ENCODE assay signal across 19 cellular contexts in the genomic region with DNA sequence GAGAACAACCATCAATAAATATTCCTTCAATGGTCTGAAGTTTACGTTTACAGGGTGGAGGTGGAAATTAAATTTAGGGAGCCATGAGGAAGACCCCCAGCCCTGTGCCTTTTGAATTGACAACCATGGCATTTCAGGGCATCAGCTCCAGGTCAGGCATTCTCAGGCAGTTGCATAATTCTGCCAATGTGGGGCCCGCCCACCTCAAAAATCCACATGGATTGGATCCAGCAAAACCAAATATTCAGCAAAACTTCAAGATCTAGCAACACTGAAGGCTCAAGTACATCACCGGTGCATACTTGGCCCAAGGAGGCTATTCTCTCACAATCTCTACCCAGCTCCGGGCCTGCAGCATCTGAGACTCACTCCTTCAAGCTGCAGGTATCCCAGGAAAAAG. TPM values are rescaled to one million over a fixed set of nuclear protein-coding genes. Genes with fewer than 3 reads are reported as not detected.
DNase-seq lines count a peak whose midpoint lies in the region; ATAC-seq, FAIRE-seq and TF ChIP-seq lines count a peak whose summit lies in the region.
"Had no signal": no experiment of that assay in that cellular context is flagged by ENCODE, and none has a peak within 500 bp of the region (broad histone marks: within the 10 kb centered on the region; RNA-seq: fewer than 3 reads in every experiment).

No MANE protein-coding gene starts in this region.

- H2AFZ ChIP-seq in GM23248 = no peak overlapping the region

- peak; percentile 51 for DNase-seq in AG20443 (ENCODE audit: low spot score)
- DNase-seq in GM23248 = peak; percentile 66
- DNase-seq in astrocyte of the hippocampus (ENCODE audit: low read depth, low spot score) = peak; percentile 73
- DNase-seq in naive thymus-derived CD4-positive, alpha-beta T cell = no peak
- no peak for DNase-seq in GM12892 (ENCODE audit: insufficient read length)
- no peak for DNase-seq in pancreas
- DNase-seq: erythroblast; NCI-H146; occipital lobe; OCI-M1; stimulated activated CD4-positive, alpha-beta T cell treated with anti-CD3 and anti-CD28 coated beads, Interleukin-1b, Interleukin-23, amount 100 ng/mL, for 48 hours had no signal

- H3K9me2 ChIP-seq in GM23248 (ENCODE audit: insufficient read depth) = no peaks in the 10 kb centered on the region

- peaks cover 0 to 26% (median 18%) of the 10 kb centered on the region in 5 donors for H3K36me3 Mint-ChIP-seq in naive thymus-derived CD4-positive, alpha-beta T cell

- no peaks in the 10 kb centered on the region for H3K27me3 ChIP-seq in GM23248 (replicated peaks; ENCODE audit: insufficient read depth)
- H3K27me3 ChIP-seq in naive thymus-derived CD4-positive, alpha-beta T cell (ENCODE audit: control insufficient read depth in 2 of 2, insufficient read depth in 2 of 2, low read length in 2 of 2) = no peaks in the 10 kb centered on the region
- H3K27me3 ChIP-seq in pancreas = no peaks in the 10 kb centered on the region
- H3K27me3 ChIP-seq: tibial nerve had no signal

- no peak overlapping the region for H3K4me3 Mint-ChIP-seq in naive thymus-derived CD4-positive, alpha-beta T cell
- H3K4me3 Mint-ChIP-seq: stimulated activated naive CD8-positive, alpha-beta T cell treated with anti-CD3 and anti-CD28 coated beads, Interleukin-15, Interleukin-2, amounts not matched to agents 100 ng/mL and 50 ng/mL, for 24 hours; WTC11 had no signal

- H3K4me1 ChIP-seq in GM23248 (ENCODE audit: insufficient read depth) (peaks cover 14% of the 10 kb centered on the region), pancreas (no peaks in the 10 kb centered on the region)
- H3K4me1 ChIP-seq in naive thymus-derived CD4-positive, alpha-beta T cell (ENCODE audit: control insufficient read depth in 2 of 2, insufficient read depth in 2 of 2, low read length in 2 of 2) = peaks cover 0 to 8% of the 10 kb centered on the region in 2 donors

- intact Hi-C loops in naive thymus-derived CD4-positive, alpha-beta T cell (cut with micrococcal nuclease) = no loop called here
- intact Hi-C loops in pancreas (cut with DNase I) = no loop called here

- H3K9ac ChIP-seq in GM23248 = peak overlapping the region; percentile 6; the same call in 1 of the 2 replicates

- no peak for TF ChIP-seq CTCF in pancreas (IDR thresholded peaks at IDR 0.05)

- POLR2A ChIA-PET in naive thymus-derived CD4-positive, alpha-beta T cell (lab: Charles Lee) = interaction anchor here (0.5 to 2.7 kb wide), 12 partner anchors 9 to 154 kb away, joined by 3 to 63 read pairs (median 4); partner anchors contain the start of gene ANXA2R

- peaks cover 0 to under 1% (median 0%) of the 10 kb centered on the region in 5 donors for H3K27me3 Mint-ChIP-seq in naive thymus-derived CD4-positive, alpha-beta T cell
- H3K27me3 Mint-ChIP-seq: stimulated activated naive CD8-positive, alpha-beta T cell treated with anti-CD3 and anti-CD28 coated beads, Interleukin-15, Interleukin-2, amounts not matched to agents 100 ng/mL and 50 ng/mL, for 24 hours had no signal

- peaks cover 0 to 52% (median 16%) of the 10 kb centered on the region in 11 donors for H3K9me3 Mint-ChIP-seq in naive thymus-derived CD4-positive, alpha-beta T cell

- WGBS in GM23248 (ENCODE audit: low coverage in 1 of 2, low lambda C conversion rate in 2 of 2, missing lambda C conversion rate in 2 of 2), 2 experiments = 45% methylated on average over 4 of the region's 4 CpGs
- WGBS in pancreas, 2 donors = 81 to 90% methylated on average over 4 of the region's 4 CpGs

- CTCF ChIA-PET in naive thymus-derived CD4-positive, alpha-beta T cell (lab: Charles Lee) = interaction anchor here (0.7 to 1.2 kb wide), 5 partner anchors 18 to 490 kb away, joined by 3 to 11 read pairs (median 6); no protein-coding TSS in a partner anchor

- peak overlapping the region; percentile 39 for H3K27ac ChIP-seq in GM23248
- no peak overlapping the region for H3K27ac ChIP-seq in naive thymus-derived CD4-positive, alpha-beta T cell (ENCODE audit: low read depth, low read length)
- no peak overlapping the region for H3K27ac ChIP-seq in pancreas

- peaks cover 93% of the 10 kb centered on the region for H3K79me2 ChIP-seq in GM23248 (ENCODE audit: insufficient read depth)

- FAIRE-seq in GM12892 (lab: Jason Lieb, UNC) (no peak), pancreas (lab: Jason Lieb, UNC) (no peak)
- FAIRE-seq: bronchial epithelial cell, H54 had no signal

- H3K4me3 ChIP-seq in GM23248 = 0 out of 2 replicates have a peak overlapping the region, but pooled peaks have one; percentile 3
- H3K4me3 ChIP-seq in naive thymus-derived CD4-positive, alpha-beta T cell (ENCODE audit: low read length) = no peak overlapping the region
- no peak overlapping the region for H3K4me3 ChIP-seq in pancreas
- H3K4me3 ChIP-seq: tibial nerve had no signal

- no peak for TF ChIP-seq POLR2A in GM12892 (IDR thresholded peaks at IDR 0.05; ENCODE audit: low read depth, low read length)

- peaks cover 0 to 29% (median 14%) of the 10 kb centered on the region in 7 donors for H3K4me1 Mint-ChIP-seq in naive thymus-derived CD4-positive, alpha-beta T cell

- in situ Hi-C loops in GM23248 (cut with MboI) = no loop called here

- peak overlapping the region in 7 of 9 donors; percentile 0 to 85 (median 58) for H3K27ac Mint-ChIP-seq in naive thymus-derived CD4-positive, alpha-beta T cell
- H3K27ac Mint-ChIP-seq: WTC11 had no signal

- H3K9me3 ChIP-seq in GM23248 (ENCODE audit: low read depth) = no peaks in the 10 kb centered on the region
- peaks cover 0 to 6% (median 0%) of the 10 kb centered on the region in 3 experiments for H3K9me3 ChIP-seq in naive thymus-derived CD4-positive, alpha-beta T cell (ENCODE audit: control insufficient read depth in 2 of 3, low read length in 3 of 3)
- H3K9me3 ChIP-seq in pancreas = no peaks in the 10 kb centered on the region

- no peaks in the 10 kb centered on the region for H3K36me3 ChIP-seq in GM23248 (ENCODE audit: low read depth)
- H3K36me3 ChIP-seq in naive thymus-derived CD4-positive, alpha-beta T cell (ENCODE audit: control insufficient read depth in 2 of 3, insufficient read depth in 3 of 3, low read length in 3 of 3) = peaks cover 0 to 6% (median 0%) of the 10 kb centered on the region in 3 experiments
- no peaks in the 10 kb centered on the region for H3K36me3 ChIP-seq in pancreas

- ATAC-seq in naive thymus-derived CD4-positive, alpha-beta T cell = no peak
- ATAC-seq in GM19035 (IDR thresholded peaks at IDR 0.05; ENCODE audit: unreplicated experiment) = no peak
- ATAC-seq in HG02884 (IDR thresholded peaks at IDR 0.05; ENCODE audit: unreplicated experiment) = no peak
- no peak for ATAC-seq in pancreas
- ATAC-seq: left lobe of liver, WTC11 had no signal

- H3F3A ChIP-seq in GM23248 (ENCODE audit: insufficient read depth) = peaks cover 20% of the 10 kb centered on the region

- peak overlapping the region; percentile 37 for H3K4me2 ChIP-seq in GM23248 (ENCODE audit: unreplicated experiment)

- no peaks in the 10 kb centered on the region for H4K20me1 ChIP-seq in GM23248 (ENCODE audit: insufficient read depth)

RNA-seq across cellular contexts. Expression of gene ANXA2R, which starts 21.2 kb away (rescaled TPM):
- 0.13 and 1.2 TPM in 2 replicates for total RNA-seq in GM23248 (2014; rRNA removed; shearing (Covaris generic))
- polyA plus RNA-seq in GM23248 (2016; fragmentation: Nextera tagmentation; extraction: Ambion mirVana) (0.35 and 0.56 TPM in 2 replicates), pancreas (1 to 10 TPM in 1 of 2 donors, under 1 TPM in 1; 0.87 to 1.9 TPM)
- 10 to 100 TPM; 13.2 to 61.4 (median 42.0) TPM for total RNA-seq in naive thymus-derived CD4-positive, alpha-beta T cell
- polyA plus RNA-seq in naive thymus-derived CD4-positive, alpha-beta T cell = 10 to 100 TPM; 55.7 to 70.2 TPM
- 0.95 TPM for polyA plus RNA-seq in GM12892 (2012; ENCODE audit: missing spikeins)
- total RNA-seq in pancreas = under 1 TPM; 0.32 to 0.90 (median 0.47) TPM

RNA-seq across cellular contexts. Expression of gene ZNF131, which starts 59.4 kb away (rescaled TPM):
- 26.2 and 34.0 TPM in 2 replicates for total RNA-seq in GM23248 (2014; rRNA removed; shearing (Covaris generic))
- polyA plus RNA-seq in GM23248 (2016; fragmentation: Nextera tagmentation; extraction: Ambion mirVana) (25.3 and 25.9 TPM in 2 replicates), pancreas (10 to 100 TPM; 17.9 to 20.5 TPM)
- 10 to 100 TPM; 47.2 to 83.4 (median 67.8) TPM for total RNA-seq in naive thymus-derived CD4-positive, alpha-beta T cell
- polyA plus RNA-seq in naive thymus-derived CD4-positive, alpha-beta T cell = 10 to 100 TPM; 65.3 to 83.2 TPM
- polyA plus RNA-seq in GM12892 (2012; ENCODE audit: missing spikeins) = 26.1 TPM
- 10 to 100 TPM in 5 of 6 donors, 1 to 10 TPM in 1; 9.7 to 16.0 (median 12.3) TPM for total RNA-seq in pancreas

Comparison
In these comparisons a context has a peak if more than half of its experiments do, and no peak if none do; other contexts are left out.
1. DNase-seq: peak in AG20443 (single experiment), GM23248 (single experiment) and astrocyte of the hippocampus (single experiment); none in naive thymus-derived CD4-positive, alpha-beta T cell (0 of 9), GM12892 (single experiment) and pancreas (0 of 6).